ENCODE assay signal across 8 cellular contexts in the genomic region with DNA sequence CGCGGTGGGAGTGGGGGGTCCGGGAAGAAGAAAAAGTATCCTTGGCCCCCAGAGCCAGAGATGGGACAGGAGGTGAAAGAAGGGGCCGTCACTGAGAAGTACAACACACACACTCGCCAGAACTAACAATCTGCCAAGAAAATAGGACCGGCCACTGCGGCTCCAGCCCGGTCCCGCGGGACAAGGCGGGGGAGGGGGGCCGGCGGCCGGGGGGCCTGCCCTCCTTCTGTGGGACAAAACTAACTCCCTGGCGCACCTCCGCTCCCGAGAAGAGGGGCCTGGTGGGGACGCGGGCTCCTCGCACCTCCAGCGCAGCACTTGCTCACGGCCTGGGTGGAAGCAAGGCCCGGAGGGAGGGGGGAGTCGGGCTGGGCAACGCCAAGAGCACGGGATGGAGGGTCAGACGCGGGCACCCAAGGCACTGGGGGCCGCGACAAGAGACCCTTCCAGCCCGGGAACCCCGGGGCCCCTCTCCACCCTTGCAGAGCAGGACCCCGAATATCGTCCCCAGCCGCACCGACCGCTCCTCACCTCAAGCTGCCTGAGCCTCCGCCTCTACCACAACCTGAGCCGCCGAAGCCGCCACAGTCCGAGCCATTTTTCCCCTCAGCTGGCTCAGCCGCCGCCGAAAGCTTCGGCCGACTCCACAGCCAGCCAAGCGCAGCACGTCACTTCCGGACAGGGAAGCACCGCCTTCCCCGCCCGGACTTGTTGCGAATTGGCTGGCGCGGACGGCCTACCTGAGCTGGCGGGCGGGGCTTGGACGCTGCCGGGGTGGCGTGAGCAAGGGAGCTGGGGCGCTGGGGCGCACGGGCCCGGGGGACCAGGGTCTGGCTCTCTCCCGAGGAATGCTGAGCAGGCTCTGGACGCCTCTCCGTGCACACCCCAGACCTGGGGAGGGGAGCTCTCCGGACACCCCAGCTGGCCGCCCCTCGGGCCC. TPM values are rescaled to one million over a fixed set of nuclear protein-coding genes. Genes with fewer than 3 reads are reported as not detected.
DNase-seq lines count a peak whose midpoint lies in the region; ATAC-seq, FAIRE-seq and TF ChIP-seq lines count a peak whose summit lies in the region.

Gene PIK3C2A (minus strand): TSS at position 670 of the 940 bp plus-strand sequence. CDS start 38,245 bp downstream, outside the sequence.

- peak within 1 kb of the TSS; percentile 100 for H3K27ac Mint-ChIP-seq in Caco-2 (ENCODE audit: unreplicated experiment)

- peak within 1 kb of the TSS; percentile 98 for H3K4me3 Mint-ChIP-seq in Caco-2 (ENCODE audit: unreplicated experiment)

- H3K27me3 ChIP-seq in Caco-2 (replicated peaks; ENCODE audit: control insufficient read depth, insufficient read depth, low read length): no peaks in the 10 kb centered on the region
- H3K27me3 ChIP-seq in effector memory CD4-positive, alpha-beta T cell (replicated peaks; ENCODE audit: control insufficient read depth, insufficient read depth, low read length, poor library complexity, severe bottlenecking): no peaks in the 10 kb centered on the region

- CTCF ChIA-PET in Caco-2 (lab: Charles Lee): no interaction called here

- TF ChIP-seq CTCF in Caco-2 (IDR thresholded peaks at IDR 0.05; ENCODE audit: insufficient read depth in 1 of 2, low read depth in 1 of 2, low read length in 1 of 2, severe bottlenecking in 1 of 2, unreplicated experiment in 1 of 2): no peak

- ATAC-seq in GM21381 (IDR thresholded peaks at IDR 0.05; ENCODE audit: unreplicated experiment): peak; percentile 95

- no peaks in the 10 kb centered on the region for H3K9me3 Mint-ChIP-seq in Caco-2 (ENCODE audit: unreplicated experiment)

- POLR2A ChIA-PET in Caco-2 (lab: Charles Lee): interaction anchor here (0.5 to 2.4 kb wide), 10 partner anchors 10 to 146 kb away, joined by 3 to 13 read pairs (median 4); partner anchors contain the start of genes NUCB2 and RPS13

- peak within 1 kb of the TSS; percentile 77 for H3K27ac ChIP-seq in effector memory CD4-positive, alpha-beta T cell (ENCODE audit: insufficient read depth, low read length, poor library complexity, severe bottlenecking)

- no peaks in the 10 kb centered on the region; the same call in 1 of the 2 replicates for H3K36me3 ChIP-seq in Caco-2 (ENCODE audit: control insufficient read depth, insufficient read depth, low read length)
- no peaks in the 10 kb centered on the region for H3K36me3 ChIP-seq in effector memory CD4-positive, alpha-beta T cell (ENCODE audit: control insufficient read depth, insufficient read depth, low read length)

- FAIRE-seq in HTR-8/SVneo (lab: Jason Lieb, UNC): peak; percentile 90

- no peaks in the 10 kb centered on the region for H3K9me3 ChIP-seq in Caco-2
- no peaks in the 10 kb centered on the region for H3K9me3 ChIP-seq in effector memory CD4-positive, alpha-beta T cell (ENCODE audit: control insufficient read depth, low read length)

- H3K36me3 Mint-ChIP-seq in Caco-2 (ENCODE audit: insufficient read depth, unreplicated experiment): peaks cover 56% of the 10 kb centered on the region

- peak within 1 kb of the TSS; percentile 99 for H3K4me3 ChIP-seq in Caco-2 (ENCODE audit: low read depth, low read length)
- H3K4me3 ChIP-seq in effector memory CD4-positive, alpha-beta T cell (ENCODE audit: insufficient read depth, low read depth, low read length, poor library complexity, severe bottlenecking): peak within 1 kb of the TSS; percentile 82

- H3K4me1 ChIP-seq in Caco-2: peaks cover 23% of the 10 kb centered on the region
- peaks cover 9% of the 10 kb centered on the region for H3K4me1 ChIP-seq in effector memory CD4-positive, alpha-beta T cell (ENCODE audit: control insufficient read depth, insufficient read depth, low read length, poor library complexity, severe bottlenecking)

- DNase-seq in Caco-2: peak; percentile 97 to 98
- peak; percentile 96 for DNase-seq in HTR-8/SVneo (ENCODE audit: insufficient read length, low spot score)
- DNase-seq in NOMO-1 treated with DMSO at 0.1 percent for 48 hours (lab: John Stamatoyannopoulos, UW; ENCODE audit: unreplicated experiment): peak; percentile 94
- DNase-seq in activated CD8-positive, alpha-beta memory T cell treated with anti-CD3 and anti-CD28 coated beads for 4 hours (ENCODE audit: low read depth in 2 of 2): peak; percentile 89
- peak; percentile 85 to 92 (median 87) for DNase-seq in effector memory CD4-positive, alpha-beta T cell
- DNase-seq in medulla oblongata (ENCODE audit: extremely low spot score): peak; percentile 97
- peak; percentile 89 for DNase-seq in stimulated activated CD8-positive, alpha-beta memory T cell treated with anti-CD3 and anti-CD28 coated beads, Interleukin-12 subunit alpha, Interleukin-12 subunit beta, amount 100 ng/mL, for 1 hour (ENCODE audit: low read depth)

- BruUV-seq in Caco-2 (replicated peaks; lab: Mats Ljungman, UMichigan): no TSS peak

- H3K27me3 Mint-ChIP-seq in Caco-2 (ENCODE audit: insufficient read depth, unreplicated experiment): no peaks in the 10 kb centered on the region

- peaks cover 34% of the 10 kb centered on the region for H3K4me1 Mint-ChIP-seq in Caco-2 (ENCODE audit: low read depth, unreplicated experiment)

- intact Hi-C loops in Caco-2 (cut with micrococcal nuclease; ENCODE audit: unreplicated experiment): loop anchor here (2.0 to 10.0 kb wide), 3 partner anchors 43 to 283 kb away; partner anchors contain the start of gene NUCB2

RNA-seq across cellular contexts. Expression of gene PIK3C2A, which starts in this region (rescaled TPM):
- total RNA-seq in Caco-2 (2022): 138 and 140 TPM in 2 replicates

Comparison
In these comparisons a context has a peak if more than half of its experiments do, and no peak if none do; other contexts are left out.
1. Peak in every context shown above with its lines: DNase-seq, ATAC-seq, H3K4me3 ChIP-seq and H3K27ac ChIP-seq.